Comparison of ENCODE assay signal across 1 cellular context in genomic region chr10:30188101-30188500, GRCh38.
TF ChIP-seq lines count a peak whose summit lies in the region.

No MANE protein-coding gene starts in this region.

TF ChIP-seq in SK-N-SH treated with all-trans-retinoic acid at 6 μM for 48 hours, 23 proteins besides CTCF, POLR2A, EP300 and RAD21 (continued from another document):
- TF ChIP-seq CSRNP3 (CRISPR knock-in tag; IDR thresholded peaks at IDR 0.05): no peak
- TF ChIP-seq TCF4 (CRISPR knock-in tag; IDR thresholded peaks at IDR 0.05; ENCODE audit: borderline replicate concordance): no peak
- TF ChIP-seq TOX (CRISPR knock-in tag; IDR thresholded peaks at IDR 0.05; ENCODE audit: borderline replicate concordance): no peak
- TF ChIP-seq ISL1 (CRISPR knock-in tag; IDR thresholded peaks at IDR 0.05): no peak
- no peak for TF ChIP-seq CSDC2 (CRISPR knock-in tag; IDR thresholded peaks at IDR 0.05)
